In the genomic region with DNA sequence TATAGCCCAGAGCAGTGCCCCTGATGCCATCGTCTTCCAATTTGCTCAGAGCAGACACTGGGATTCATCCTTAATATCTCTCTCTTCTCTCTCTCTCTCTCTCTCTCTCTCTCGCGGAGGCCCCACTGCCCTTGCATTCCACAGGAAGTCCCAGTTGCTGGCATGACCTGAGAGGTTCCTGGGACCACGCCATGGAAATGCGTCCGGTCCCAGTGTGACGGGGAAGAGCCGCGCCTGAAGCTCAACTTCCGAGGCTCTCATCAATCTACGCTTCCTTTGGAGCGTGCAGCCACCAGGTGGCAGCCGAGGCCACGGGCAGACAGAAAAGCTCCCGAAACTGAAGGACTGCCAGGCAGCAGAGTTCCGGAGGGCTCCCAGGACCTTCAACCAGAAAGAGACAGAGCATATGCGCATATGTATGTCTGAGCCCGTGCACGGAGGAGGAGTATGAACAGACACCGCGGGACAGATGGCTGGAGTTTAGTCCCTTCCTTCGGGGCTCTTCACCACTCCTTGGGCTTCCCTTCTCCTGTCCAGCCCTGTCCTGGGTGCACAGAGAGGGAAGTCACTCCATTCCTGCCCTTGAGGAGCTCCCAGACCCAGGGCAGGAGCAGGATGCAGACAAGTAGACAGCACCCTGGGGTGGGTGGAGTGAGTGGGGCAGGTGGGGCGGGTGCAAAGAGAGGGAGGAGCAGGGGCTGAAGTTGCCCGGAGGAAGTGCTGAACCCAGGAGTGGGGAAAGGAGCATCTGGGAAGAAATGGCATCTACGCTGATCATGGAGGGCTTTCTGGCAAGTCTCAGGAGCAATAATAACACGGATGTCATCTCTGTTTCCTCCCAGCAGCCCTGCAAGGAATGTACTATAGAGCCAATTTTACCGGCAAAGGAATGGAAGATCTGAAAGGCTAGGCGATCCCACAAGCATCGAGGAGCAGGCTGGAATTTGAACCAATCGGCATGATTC, we compare ENCODE assay signal across 1 cellular context.
TF ChIP-seq lines count a peak whose summit lies in the region.

No MANE protein-coding gene starts in this region.

TF ChIP-seq in HepG2, 621 proteins besides CTCF, POLR2A, EP300 and RAD21 (continued from another document and continues in another):
- TF ChIP-seq, protein P1, sequence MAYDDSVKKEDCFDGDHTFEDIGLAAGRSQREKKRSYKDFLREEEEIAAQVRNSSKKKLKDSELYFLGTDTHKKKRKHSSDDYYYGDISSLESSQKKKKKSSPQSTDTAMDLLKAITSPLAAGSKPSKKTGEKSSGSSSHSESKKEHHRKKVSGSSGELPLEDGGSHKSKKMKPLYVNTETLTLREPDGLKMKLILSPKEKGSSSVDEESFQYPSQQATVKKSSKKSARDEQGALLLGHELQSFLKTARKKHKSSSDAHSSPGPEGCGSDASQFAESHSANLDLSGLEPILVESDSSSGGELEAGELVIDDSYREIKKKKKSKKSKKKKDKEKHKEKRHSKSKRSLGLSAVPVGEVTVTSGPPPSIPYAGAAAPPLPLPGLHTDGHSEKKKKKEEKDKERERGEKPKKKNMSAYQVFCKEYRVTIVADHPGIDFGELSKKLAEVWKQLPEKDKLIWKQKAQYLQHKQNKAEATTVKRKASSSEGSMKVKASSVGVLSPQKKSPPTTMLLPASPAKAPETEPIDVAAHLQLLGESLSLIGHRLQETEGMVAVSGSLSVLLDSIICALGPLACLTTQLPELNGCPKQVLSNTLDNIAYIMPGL (CRISPR knock-in tag; IDR thresholded peaks at IDR 0.05; ENCODE audit: borderline replicate concordance in 1 of 2, low read depth in 1 of 2) = peak; percentile 88 to 89; a peak in 3 of 4 replicates
- TF ChIP-seq HOXA5 (CRISPR knock-in tag; IDR thresholded peaks at IDR 0.05) = no peak
- TF ChIP-seq, protein P2, sequence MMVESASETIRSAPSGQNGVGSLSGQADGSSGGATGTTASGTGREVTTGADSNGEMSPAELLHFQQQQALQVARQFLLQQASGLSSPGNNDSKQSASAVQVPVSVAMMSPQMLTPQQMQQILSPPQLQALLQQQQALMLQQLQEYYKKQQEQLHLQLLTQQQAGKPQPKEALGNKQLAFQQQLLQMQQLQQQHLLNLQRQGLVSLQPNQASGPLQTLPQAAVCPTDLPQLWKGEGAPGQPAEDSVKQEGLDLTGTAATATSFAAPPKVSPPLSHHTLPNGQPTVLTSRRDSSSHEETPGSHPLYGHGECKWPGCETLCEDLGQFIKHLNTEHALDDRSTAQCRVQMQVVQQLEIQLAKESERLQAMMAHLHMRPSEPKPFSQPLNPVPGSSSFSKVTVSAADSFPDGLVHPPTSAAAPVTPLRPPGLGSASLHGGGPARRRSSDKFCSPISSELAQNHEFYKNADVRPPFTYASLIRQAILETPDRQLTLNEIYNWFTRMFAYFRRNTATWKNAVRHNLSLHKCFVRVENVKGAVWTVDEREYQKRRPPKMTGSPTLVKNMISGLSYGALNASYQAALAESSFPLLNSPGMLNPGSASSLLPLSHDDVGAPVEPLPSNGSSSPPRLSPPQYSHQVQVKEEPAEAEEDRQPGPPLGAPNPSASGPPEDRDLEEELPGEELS (CRISPR knock-in tag; IDR thresholded peaks at IDR 0.05) = no peak
- TF ChIP-seq, protein P3, sequence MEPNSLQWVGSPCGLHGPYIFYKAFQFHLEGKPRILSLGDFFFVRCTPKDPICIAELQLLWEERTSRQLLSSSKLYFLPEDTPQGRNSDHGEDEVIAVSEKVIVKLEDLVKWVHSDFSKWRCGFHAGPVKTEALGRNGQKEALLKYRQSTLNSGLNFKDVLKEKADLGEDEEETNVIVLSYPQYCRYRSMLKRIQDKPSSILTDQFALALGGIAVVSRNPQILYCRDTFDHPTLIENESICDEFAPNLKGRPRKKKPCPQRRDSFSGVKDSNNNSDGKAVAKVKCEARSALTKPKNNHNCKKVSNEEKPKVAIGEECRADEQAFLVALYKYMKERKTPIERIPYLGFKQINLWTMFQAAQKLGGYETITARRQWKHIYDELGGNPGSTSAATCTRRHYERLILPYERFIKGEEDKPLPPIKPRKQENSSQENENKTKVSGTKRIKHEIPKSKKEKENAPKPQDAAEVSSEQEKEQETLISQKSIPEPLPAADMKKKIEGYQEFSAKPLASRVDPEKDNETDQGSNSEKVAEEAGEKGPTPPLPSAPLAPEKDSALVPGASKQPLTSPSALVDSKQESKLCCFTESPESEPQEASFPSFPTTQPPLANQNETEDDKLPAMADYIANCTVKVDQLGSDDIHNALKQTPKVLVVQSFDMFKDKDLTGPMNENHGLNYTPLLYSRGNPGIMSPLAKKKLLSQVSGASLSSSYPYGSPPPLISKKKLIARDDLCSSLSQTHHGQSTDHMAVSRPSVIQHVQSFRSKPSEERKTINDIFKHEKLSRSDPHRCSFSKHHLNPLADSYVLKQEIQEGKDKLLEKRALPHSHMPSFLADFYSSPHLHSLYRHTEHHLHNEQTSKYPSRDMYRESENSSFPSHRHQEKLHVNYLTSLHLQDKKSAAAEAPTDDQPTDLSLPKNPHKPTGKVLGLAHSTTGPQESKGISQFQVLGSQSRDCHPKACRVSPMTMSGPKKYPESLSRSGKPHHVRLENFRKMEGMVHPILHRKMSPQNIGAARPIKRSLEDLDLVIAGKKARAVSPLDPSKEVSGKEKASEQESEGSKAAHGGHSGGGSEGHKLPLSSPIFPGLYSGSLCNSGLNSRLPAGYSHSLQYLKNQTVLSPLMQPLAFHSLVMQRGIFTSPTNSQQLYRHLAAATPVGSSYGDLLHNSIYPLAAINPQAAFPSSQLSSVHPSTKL (CRISPR knock-in tag; IDR thresholded peaks at IDR 0.05) = peak; percentile 66
- TF ChIP-seq ZNF777 (CRISPR knock-in tag; IDR thresholded peaks at IDR 0.05) = no peak
- TF ChIP-seq MYC (CRISPR knock-in tag; IDR thresholded peaks at IDR 0.05; ENCODE audit: borderline replicate concordance) = no peak
- no peak for TF ChIP-seq ZZZ3 (CRISPR knock-in tag; IDR thresholded peaks at IDR 0.05; ENCODE audit: borderline replicate concordance)
- peak; percentile 58; the same call in 1 of the 2 replicates for TF ChIP-seq RXRB (CRISPR knock-in tag; IDR thresholded peaks at IDR 0.05; ENCODE audit: borderline replicate concordance)
- TF ChIP-seq ZNF614 (CRISPR knock-in tag; IDR thresholded peaks at IDR 0.05; ENCODE audit: borderline replicate concordance) = peak; percentile 64; the same call in 1 of the 2 replicates
- TF ChIP-seq RORA (CRISPR knock-in tag; IDR thresholded peaks at IDR 0.05) = no peak
- 0 out of 2 replicates have a peak, but pooled peaks have one; percentile 36 for TF ChIP-seq ZNF234 (CRISPR knock-in tag; conservative IDR thresholded peaks at IDR 0.05)
- TF ChIP-seq ZBTB1 (CRISPR knock-in tag; IDR thresholded peaks at IDR 0.05; ENCODE audit: borderline replicate concordance) = no peak
- TF ChIP-seq NFYB (CRISPR knock-in tag; IDR thresholded peaks at IDR 0.05) = no peak; the same call in 1 of the 2 replicates
- TF ChIP-seq POGZ (CRISPR knock-in tag; IDR thresholded peaks at IDR 0.05) = peak; percentile 71
- TF ChIP-seq HNRNPK (IDR thresholded peaks at IDR 0.05; ENCODE audit: low read depth, low read length, poor library complexity, severe bottlenecking) = peak; percentile 97
- no peak for TF ChIP-seq CENPX (CRISPR knock-in tag; IDR thresholded peaks at IDR 0.05)
- TF ChIP-seq, protein P4, sequence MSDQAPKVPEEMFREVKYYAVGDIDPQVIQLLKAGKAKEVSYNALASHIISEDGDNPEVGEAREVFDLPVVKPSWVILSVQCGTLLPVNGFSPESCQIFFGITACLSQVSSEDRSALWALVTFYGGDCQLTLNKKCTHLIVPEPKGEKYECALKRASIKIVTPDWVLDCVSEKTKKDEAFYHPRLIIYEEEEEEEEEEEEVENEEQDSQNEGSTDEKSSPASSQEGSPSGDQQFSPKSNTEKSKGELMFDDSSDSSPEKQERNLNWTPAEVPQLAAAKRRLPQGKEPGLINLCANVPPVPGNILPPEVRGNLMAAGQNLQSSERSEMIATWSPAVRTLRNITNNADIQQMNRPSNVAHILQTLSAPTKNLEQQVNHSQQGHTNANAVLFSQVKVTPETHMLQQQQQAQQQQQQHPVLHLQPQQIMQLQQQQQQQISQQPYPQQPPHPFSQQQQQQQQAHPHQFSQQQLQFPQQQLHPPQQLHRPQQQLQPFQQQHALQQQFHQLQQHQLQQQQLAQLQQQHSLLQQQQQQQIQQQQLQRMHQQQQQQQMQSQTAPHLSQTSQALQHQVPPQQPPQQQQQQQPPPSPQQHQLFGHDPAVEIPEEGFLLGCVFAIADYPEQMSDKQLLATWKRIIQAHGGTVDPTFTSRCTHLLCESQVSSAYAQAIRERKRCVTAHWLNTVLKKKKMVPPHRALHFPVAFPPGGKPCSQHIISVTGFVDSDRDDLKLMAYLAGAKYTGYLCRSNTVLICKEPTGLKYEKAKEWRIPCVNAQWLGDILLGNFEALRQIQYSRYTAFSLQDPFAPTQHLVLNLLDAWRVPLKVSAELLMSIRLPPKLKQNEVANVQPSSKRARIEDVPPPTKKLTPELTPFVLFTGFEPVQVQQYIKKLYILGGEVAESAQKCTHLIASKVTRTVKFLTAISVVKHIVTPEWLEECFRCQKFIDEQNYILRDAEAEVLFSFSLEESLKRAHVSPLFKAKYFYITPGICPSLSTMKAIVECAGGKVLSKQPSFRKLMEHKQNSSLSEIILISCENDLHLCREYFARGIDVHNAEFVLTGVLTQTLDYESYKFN (CRISPR knock-in tag; conservative IDR thresholded peaks at IDR 0.05) = 0 out of 2 replicates have a peak, but pooled peaks have one; percentile 43
- TF ChIP-seq CCAR2 (optimal IDR thresholded peaks at IDR 0.05; ENCODE audit: low read depth, low read length) = no peak
- TF ChIP-seq MIER2 (CRISPR knock-in tag; IDR thresholded peaks at IDR 0.05) = peak; percentile 74; the same call in 1 of the 2 replicates
- TF ChIP-seq RXRA (CRISPR knock-in tag; IDR thresholded peaks at IDR 0.05) = peak; percentile 35; the same call in 1 of the 2 replicates
- 0 out of 2 replicates have a peak, but pooled peaks have one; percentile 72 for TF ChIP-seq ZNF124 (CRISPR knock-in tag; IDR thresholded peaks at IDR 0.05)
- peak; percentile 78 for TF ChIP-seq FOXO1 (CRISPR knock-in tag; IDR thresholded peaks at IDR 0.05)
- no peak for TF ChIP-seq SP1 (IDR thresholded peaks at IDR 0.05)
- TF ChIP-seq SP1 (CRISPR knock-in tag; IDR thresholded peaks at IDR 0.05) = peak; percentile 43; the same call in 1 of the 2 replicates
- 0 out of 2 replicates have a peak, but pooled peaks have one; percentile 10 for TF ChIP-seq KDM1A (CRISPR knock-in tag; IDR thresholded peaks at IDR 0.05)
- no peak for TF ChIP-seq ZNF569 (CRISPR knock-in tag; IDR thresholded peaks at IDR 0.05; ENCODE audit: borderline replicate concordance)
- peak; percentile 90 for TF ChIP-seq HDAC1 (CRISPR knock-in tag; IDR thresholded peaks at IDR 0.05)
- TF ChIP-seq CEBPG (CRISPR knock-in tag; IDR thresholded peaks at IDR 0.05) = peak; percentile 35; the same call in 1 of the 2 replicates
- no peak for TF ChIP-seq MBD4 (IDR thresholded peaks at IDR 0.05; ENCODE audit: borderline replicate concordance, low read length)
- 0 out of 2 replicates have a peak, but pooled peaks have one; percentile 51 for TF ChIP-seq NFKBIZ (CRISPR knock-in tag; IDR thresholded peaks at IDR 0.05)
- TF ChIP-seq, protein P5, sequence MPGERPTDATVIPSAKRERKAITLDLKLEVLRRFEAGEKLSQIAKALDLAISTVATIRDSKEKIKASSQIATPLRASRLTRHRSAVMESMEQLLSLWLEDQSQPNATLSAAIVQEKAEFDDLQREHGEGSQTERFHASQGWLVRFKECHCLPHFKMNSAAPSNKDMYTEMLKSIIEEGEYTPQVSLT (CRISPR knock-in tag; IDR thresholded peaks at IDR 0.05; ENCODE audit: borderline replicate concordance, low read depth) = no peak
- peak; percentile 84 for TF ChIP-seq KDM5A (IDR thresholded peaks at IDR 0.05; ENCODE audit: borderline replicate concordance, low read length)
- TF ChIP-seq GATAD2A (CRISPR knock-in tag; IDR thresholded peaks at IDR 0.05) = peak; percentile 62
- peak; percentile 23; the same call in 1 of the 2 replicates for TF ChIP-seq ZFX (CRISPR knock-in tag; IDR thresholded peaks at IDR 0.05; ENCODE audit: low read depth)
- no peak for TF ChIP-seq ZNF776 (CRISPR knock-in tag; IDR thresholded peaks at IDR 0.05)
- no peak for TF ChIP-seq ZNF317 (CRISPR knock-in tag; IDR thresholded peaks at IDR 0.05)
- peak; percentile 46; the same call in 1 of the 2 replicates for TF ChIP-seq PHF21A (CRISPR knock-in tag; IDR thresholded peaks at IDR 0.05)
- TF ChIP-seq XRCC5 (optimal IDR thresholded peaks at IDR 0.05; ENCODE audit: low read length) = peak; percentile 49
- TF ChIP-seq, protein P6, sequence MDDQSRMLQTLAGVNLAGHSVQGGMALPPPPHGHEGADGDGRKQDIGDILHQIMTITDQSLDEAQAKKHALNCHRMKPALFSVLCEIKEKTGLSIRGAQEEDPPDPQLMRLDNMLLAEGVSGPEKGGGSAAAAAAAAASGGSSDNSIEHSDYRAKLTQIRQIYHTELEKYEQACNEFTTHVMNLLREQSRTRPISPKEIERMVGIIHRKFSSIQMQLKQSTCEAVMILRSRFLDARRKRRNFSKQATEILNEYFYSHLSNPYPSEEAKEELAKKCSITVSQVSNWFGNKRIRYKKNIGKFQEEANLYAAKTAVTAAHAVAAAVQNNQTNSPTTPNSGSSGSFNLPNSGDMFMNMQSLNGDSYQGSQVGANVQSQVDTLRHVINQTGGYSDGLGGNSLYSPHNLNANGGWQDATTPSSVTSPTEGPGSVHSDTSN (CRISPR knock-in tag; IDR thresholded peaks at IDR 0.05; ENCODE audit: borderline replicate concordance) = no peak
- no peak for TF ChIP-seq ZFP82 (CRISPR knock-in tag; IDR thresholded peaks at IDR 0.05; ENCODE audit: borderline replicate concordance)
- no peak for TF ChIP-seq ZNF891 (CRISPR knock-in tag; IDR thresholded peaks at IDR 0.05)
- TF ChIP-seq ISL2 (CRISPR knock-in tag; IDR thresholded peaks at IDR 0.05) = no peak
- TF ChIP-seq, protein P7, sequence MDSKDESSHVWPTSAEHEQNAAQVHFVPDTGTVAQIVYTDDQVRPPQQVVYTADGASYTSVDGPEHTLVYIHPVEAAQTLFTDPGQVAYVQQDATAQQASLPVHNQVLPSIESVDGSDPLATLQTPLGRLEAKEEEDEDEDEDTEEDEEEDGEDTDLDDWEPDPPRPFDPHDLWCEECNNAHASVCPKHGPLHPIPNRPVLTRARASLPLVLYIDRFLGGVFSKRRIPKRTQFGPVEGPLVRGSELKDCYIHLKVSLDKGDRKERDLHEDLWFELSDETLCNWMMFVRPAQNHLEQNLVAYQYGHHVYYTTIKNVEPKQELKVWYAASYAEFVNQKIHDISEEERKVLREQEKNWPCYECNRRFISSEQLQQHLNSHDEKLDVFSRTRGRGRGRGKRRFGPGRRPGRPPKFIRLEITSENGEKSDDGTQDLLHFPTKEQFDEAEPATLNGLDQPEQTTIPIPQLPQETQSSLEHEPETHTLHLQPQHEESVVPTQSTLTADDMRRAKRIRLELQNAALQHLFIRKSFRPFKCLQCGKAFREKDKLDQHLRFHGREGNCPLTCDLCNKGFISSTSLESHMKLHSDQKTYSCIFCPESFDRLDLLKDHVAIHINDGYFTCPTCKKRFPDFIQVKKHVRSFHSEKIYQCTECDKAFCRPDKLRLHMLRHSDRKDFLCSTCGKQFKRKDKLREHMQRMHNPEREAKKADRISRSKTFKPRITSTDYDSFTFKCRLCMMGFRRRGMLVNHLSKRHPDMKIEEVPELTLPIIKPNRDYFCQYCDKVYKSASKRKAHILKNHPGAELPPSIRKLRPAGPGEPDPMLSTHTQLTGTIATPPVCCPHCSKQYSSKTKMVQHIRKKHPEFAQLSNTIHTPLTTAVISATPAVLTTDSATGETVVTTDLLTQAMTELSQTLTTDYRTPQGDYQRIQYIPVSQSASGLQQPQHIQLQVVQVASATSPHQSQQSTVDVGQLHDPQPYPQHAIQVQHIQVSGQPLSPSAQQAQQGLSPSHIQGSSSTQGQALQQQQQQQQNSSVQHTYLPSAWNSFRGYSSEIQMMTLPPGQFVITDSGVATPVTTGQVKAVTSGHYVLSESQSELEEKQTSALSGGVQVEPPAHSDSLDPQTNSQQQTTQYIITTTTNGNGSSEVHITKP (CRISPR knock-in tag; IDR thresholded peaks at IDR 0.05; ENCODE audit: low read depth) = peak; percentile 47; the same call in 1 of the 2 replicates
- peak; percentile 27; the same call in 1 of the 2 replicates for TF ChIP-seq KAT7 (CRISPR knock-in tag; IDR thresholded peaks at IDR 0.05; ENCODE audit: borderline replicate concordance)
- peak; percentile 38; the same call in 1 of the 2 replicates for TF ChIP-seq SP2 (CRISPR knock-in tag; IDR thresholded peaks at IDR 0.05)
